8 cellular contexts compared by ENCODE assay signal in the genomic region with DNA sequence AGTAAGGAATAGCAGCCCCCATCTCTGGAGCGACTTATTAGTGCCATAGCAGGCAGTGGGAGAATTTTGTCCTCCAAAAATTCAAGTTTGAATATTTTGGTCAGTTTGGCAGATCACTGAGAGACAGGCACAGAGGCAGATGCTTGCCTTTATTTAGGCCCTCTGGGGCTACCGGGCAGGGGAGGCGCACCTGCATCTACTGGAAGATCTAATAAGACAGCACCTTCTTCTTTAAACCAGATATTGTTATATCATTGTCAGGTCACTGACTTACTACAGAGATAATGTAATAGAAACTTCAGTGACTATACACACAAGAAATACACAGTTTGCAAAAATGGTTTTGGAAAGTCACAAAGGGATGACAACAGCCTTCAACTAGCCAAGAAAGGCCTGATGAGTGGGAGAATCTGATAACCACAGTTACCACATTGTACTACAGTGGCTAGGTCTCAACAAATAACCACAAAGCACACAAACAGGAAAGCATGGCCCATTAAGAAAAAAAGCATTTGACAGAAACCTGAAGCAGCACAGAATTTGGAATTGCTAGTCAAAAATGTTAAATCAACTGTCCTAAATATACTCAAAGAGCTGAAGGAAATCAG. TPM values are rescaled to one million over a fixed set of nuclear protein-coding genes. Genes with fewer than 3 reads are reported as not detected.
A peak's percentile ranks its signal among the peaks of the same experiment; 100 is the strongest.
DNase-seq lines count a peak whose midpoint lies in the region; ATAC-seq and TF ChIP-seq lines count a peak whose summit lies in the region.
"Had no signal": no experiment of that assay in that cellular context is flagged by ENCODE, and none has a peak within 500 bp of the region (broad histone marks: within the 10 kb centered on the region; RNA-seq: fewer than 3 reads in every experiment).

No MANE protein-coding gene starts in this region.

- H3K9me3 Mint-ChIP-seq in CD14-positive monocyte, result peaks cover 13 to 23% (median 20%) of the 10 kb centered on the region in 7 donors

- DNase-seq in LHCN-M2 (ENCODE audit: low read depth) (peak; percentile 68), kidney tubule cell (ENCODE audit: low spot score) (peak; percentile 14), CD14-positive monocyte (ENCODE audit: low spot score) (no peak), posterior cingulate gyrus (no peak), medulla oblongata (ENCODE audit: extremely low spot score) (no peak)
- DNase-seq: brain microvascular endothelial cell had no signal

- peaks cover 16 to 20% of the 10 kb centered on the region in 2 donors for H3K36me3 Mint-ChIP-seq in CD14-positive monocyte

- no peak overlapping the region for H3K27ac Mint-ChIP-seq in CD14-positive monocyte

- no peak overlapping the region for H3K4me3 Mint-ChIP-seq in CD14-positive monocyte

- no peak for TF ChIP-seq CTCF in CD14-positive monocyte (IDR thresholded peaks at IDR 0.05)

- peaks cover 16% of the 10 kb centered on the region for H3K4me1 Mint-ChIP-seq in CD14-positive monocyte

- H3K27me3 Mint-ChIP-seq in CD14-positive monocyte (ENCODE audit: low read depth in 3 of 3), result no peaks in the 10 kb centered on the region

- ATAC-seq in GM18511 (IDR thresholded peaks at IDR 0.05; ENCODE audit: unreplicated experiment) (peak; percentile 86), GM21576 (IDR thresholded peaks at IDR 0.05; ENCODE audit: unreplicated experiment) (peak; percentile 77)

- intact Hi-C loops in CD14-positive monocyte (cut with micrococcal nuclease), result no loop called here
- intact Hi-C loops in posterior cingulate gyrus (cut with DNase I), result no loop called here

RNA-seq across cellular contexts. Expression of a gene that starts 56.8 kb away (rescaled TPM):
- 73.7 and 82.3 TPM in 2 replicates for total RNA-seq in LHCN-M2 (2014; rRNA removed)
- polyA plus RNA-seq in LHCN-M2 (2012), result 11.1 TPM
- 1 to 10 TPM; 3.6 to 6.4 TPM for polyA plus RNA-seq in CD14-positive monocyte

Comparison
In these comparisons a context has a peak if more than half of its experiments do, and no peak if none do; other contexts are left out.
1. DNase-seq: peak in LHCN-M2 (single experiment) and kidney tubule cell (single experiment); none in CD14-positive monocyte (single experiment), posterior cingulate gyrus (0 of 10) and medulla oblongata (single experiment).